ENCODE assay signal across 8 cellular contexts in genomic region chr2:219001577-219002394, GRCh38. TPM values are rescaled to one million over a fixed set of nuclear protein-coding genes. Genes with fewer than 3 reads are reported as not detected.
DNase-seq lines count a peak whose midpoint lies in the region; ATAC-seq and TF ChIP-seq lines count a peak whose summit lies in the region.

No MANE protein-coding gene starts in this region.

- H3K27me3 ChIP-seq in OCI-LY1 (ENCODE audit: insufficient read depth, low read length) (peaks cover 9% of the 10 kb centered on the region), esophagus muscularis mucosa (peaks cover 5 to 98% (median 50%) of the 10 kb centered on the region in 4 donors)

- no peaks in the 10 kb centered on the region for H3K79me2 ChIP-seq in OCI-LY1 (ENCODE audit: insufficient read depth, low read length)

- H3K9ac ChIP-seq in OCI-LY1 (ENCODE audit: low read length) = no peak overlapping the region

- H3K4me3 ChIP-seq in OCI-LY1 (ENCODE audit: low read depth, low read length, poor library complexity, severe bottlenecking) = no peak overlapping the region
- peak overlapping the region in 3 of 4 donors; percentile 5 to 28 (median 19) for H3K4me3 ChIP-seq in esophagus muscularis mucosa

- 8% methylated on average over 18 of the region's 70 CpGs for WGBS in esophagus muscularis mucosa

- H3K4me1 ChIP-seq in OCI-LY1 (ENCODE audit: insufficient read depth, low read length, severe bottlenecking) (peaks cover 4% of the 10 kb centered on the region), esophagus muscularis mucosa (peaks cover 21 to 25% (median 22%) of the 10 kb centered on the region in 4 donors)

- H3K4me1 Mint-ChIP-seq in activated CD4-positive, alpha-beta T cell treated with anti-CD3 and anti-CD28 coated beads, Interleukin-2, amount 10 ng/mL, durations not matched to agents 7 days and 5 days = peaks cover 5% of the 10 kb centered on the region

- TF ChIP-seq CTCF in OCI-LY1 (IDR thresholded peaks at IDR 0.05; ENCODE audit: low read length) (no peak), esophagus muscularis mucosa (IDR thresholded peaks at IDR 0.05) (no peak)

- CTCF ChIA-PET in activated CD4-positive, alpha-beta T cell treated with anti-CD3 and anti-CD28 coated beads, Interleukin-2, amount 10 ng/mL, durations not matched to agents 7 days and 5 days (lab: Charles Lee) = interaction anchor here (1.2 to 1.5 kb wide), 2 partner anchors 22 to 28 kb away, joined by 3 to 5 read pairs; no protein-coding TSS in a partner anchor

- H3K27ac ChIP-seq in OCI-LY1 (ENCODE audit: low read depth, low read length, poor library complexity, severe bottlenecking) (no peak overlapping the region), esophagus muscularis mucosa (replicated peaks in 1 of 4) (no peak overlapping the region)

- TF ChIP-seq EP300 in esophagus muscularis mucosa (IDR thresholded peaks at IDR 0.05) = no peak

- POLR2A ChIA-PET in activated CD4-positive, alpha-beta T cell treated with anti-CD3 and anti-CD28 coated beads, Interleukin-2, amount 10 ng/mL, durations not matched to agents 7 days and 5 days (lab: Charles Lee) = no interaction called here

- no peak overlapping the region for H3K27ac Mint-ChIP-seq in activated CD4-positive, alpha-beta T cell treated with anti-CD3 and anti-CD28 coated beads, Interleukin-2, amount 10 ng/mL, durations not matched to agents 7 days and 5 days

- H3K9me3 Mint-ChIP-seq in activated CD4-positive, alpha-beta T cell treated with anti-CD3 and anti-CD28 coated beads, Interleukin-2, amount 10 ng/mL, durations not matched to agents 7 days and 5 days = no peaks in the 10 kb centered on the region

- H4K20me1 ChIP-seq in OCI-LY1 (ENCODE audit: insufficient read depth, low read length) = no peaks in the 10 kb centered on the region

- peaks cover 68% of the 10 kb centered on the region for H3K27me3 Mint-ChIP-seq in activated CD4-positive, alpha-beta T cell treated with anti-CD3 and anti-CD28 coated beads, Interleukin-2, amount 10 ng/mL, durations not matched to agents 7 days and 5 days

- ATAC-seq in GM19324 (IDR thresholded peaks at IDR 0.05; ENCODE audit: low FRiP score, unreplicated experiment) = no peak

- no peak overlapping the region for H2AFZ ChIP-seq in OCI-LY1 (ENCODE audit: low read length)

- no peaks in the 10 kb centered on the region for H3K36me3 Mint-ChIP-seq in activated CD4-positive, alpha-beta T cell treated with anti-CD3 and anti-CD28 coated beads, Interleukin-2, amount 10 ng/mL, durations not matched to agents 7 days and 5 days (ENCODE audit: low read depth)

- H3K4me3 Mint-ChIP-seq in activated CD4-positive, alpha-beta T cell treated with anti-CD3 and anti-CD28 coated beads, Interleukin-2, amount 10 ng/mL, durations not matched to agents 7 days and 5 days = no peak overlapping the region

- peak; percentile 58 to 70 for DNase-seq in activated CD4-positive, alpha-beta T cell treated with anti-CD3 and anti-CD28 coated beads for 4 hours
- no peak for DNase-seq in activated CD4-positive, alpha-beta T cell treated with anti-CD3 and anti-CD28 coated beads, Interleukin-2, amount 10 ng/mL, durations not matched to agents 7 days and 5 days
- no peak for DNase-seq in esophagus muscularis mucosa (ENCODE audit: extremely low spot score)
- peak; percentile 29 for DNase-seq in stimulated activated CD4-positive, alpha-beta T cell treated with anti-CD3 and anti-CD28 coated beads, Interleukin-4, amount 100 ng/mL, for 24 hours
- DNase-seq in T-helper 1 cell = no peak
- no peak for DNase-seq in GM19240 (ENCODE audit: insufficient read length, low spot score)

- no peak for TF ChIP-seq POLR2A in esophagus muscularis mucosa (IDR thresholded peaks at IDR 0.05; ENCODE audit: low read depth)

- no peaks in the 10 kb centered on the region for H3K9me3 ChIP-seq in OCI-LY1 (ENCODE audit: low read length)
- H3K9me3 ChIP-seq in esophagus muscularis mucosa = no peaks in the 10 kb centered on the region

- no peaks in the 10 kb centered on the region for H3F3A ChIP-seq in OCI-LY1 (ENCODE audit: insufficient read depth, low read length)

- no peaks in the 10 kb centered on the region for H3K9me2 ChIP-seq in OCI-LY1 (ENCODE audit: low read depth, low read length)

- intact Hi-C loops in esophagus muscularis mucosa (cut with DNase I) = no loop called here

- H3K36me3 ChIP-seq in OCI-LY1 (ENCODE audit: insufficient read depth, low read length) (no peaks in the 10 kb centered on the region), esophagus muscularis mucosa (no peaks in the 10 kb centered on the region)

- peak overlapping the region; percentile 35; the same call in 1 of the 2 replicates for H3K4me2 ChIP-seq in OCI-LY1 (ENCODE audit: low read length)

RNA-seq across cellular contexts. Expression of gene CRYBA2, which starts 8.6 kb away (rescaled TPM):
- not detected for total RNA-seq in activated CD4-positive, alpha-beta T cell treated with anti-CD3 and anti-CD28 coated beads, Interleukin-2, amount 10 ng/mL, durations not matched to agents 7 days and 5 days
- not detected for total RNA-seq in esophagus muscularis mucosa

RNA-seq across cellular contexts. Expression of gene FEV, which starts 16.8 kb away (rescaled TPM):
- not detected for total RNA-seq in activated CD4-positive, alpha-beta T cell treated with anti-CD3 and anti-CD28 coated beads, Interleukin-2, amount 10 ng/mL, durations not matched to agents 7 days and 5 days
- total RNA-seq in esophagus muscularis mucosa = not detected

RNA-seq across cellular contexts. Expression of gene CFAP65, which starts 39.5 kb away (rescaled TPM):
- total RNA-seq in activated CD4-positive, alpha-beta T cell treated with anti-CD3 and anti-CD28 coated beads, Interleukin-2, amount 10 ng/mL, durations not matched to agents 7 days and 5 days = not detected
- not detected for total RNA-seq in esophagus muscularis mucosa

RNA-seq across cellular contexts. Expression of gene CDK5R2, which starts 42.3 kb away (rescaled TPM):
- total RNA-seq in activated CD4-positive, alpha-beta T cell treated with anti-CD3 and anti-CD28 coated beads, Interleukin-2, amount 10 ng/mL, durations not matched to agents 7 days and 5 days = not detected
- under 1 TPM in 3 of 4 donors, not detected in 1; under 0.01 to 0.52 (median 0.33) TPM for total RNA-seq in esophagus muscularis mucosa

RNA-seq across cellular contexts. Expression of gene IHH, which starts 58.9 kb away (rescaled TPM):
- total RNA-seq in activated CD4-positive, alpha-beta T cell treated with anti-CD3 and anti-CD28 coated beads, Interleukin-2, amount 10 ng/mL, durations not matched to agents 7 days and 5 days = not detected
- not detected for total RNA-seq in esophagus muscularis mucosa

Comparison
In these comparisons a context has a peak if more than half of its experiments do, and no peak if none do; other contexts are left out.
1. DNase-seq: peak in activated CD4-positive, alpha-beta T cell treated with anti-CD3 and anti-CD28 coated beads for 4 hours (2 of 2) and stimulated activated CD4-positive, alpha-beta T cell treated with anti-CD3 and anti-CD28 coated beads, Interleukin-4, amount 100 ng/mL, for 24 hours (single experiment); none in activated CD4-positive, alpha-beta T cell treated with anti-CD3 and anti-CD28 coated beads, Interleukin-2, amount 10 ng/mL, durations not matched to agents 7 days and 5 days (single experiment), esophagus muscularis mucosa (single experiment), T-helper 1 cell (0 of 5) and GM19240 (single experiment).